8 cellular contexts compared by ENCODE assay signal in the genomic region with DNA sequence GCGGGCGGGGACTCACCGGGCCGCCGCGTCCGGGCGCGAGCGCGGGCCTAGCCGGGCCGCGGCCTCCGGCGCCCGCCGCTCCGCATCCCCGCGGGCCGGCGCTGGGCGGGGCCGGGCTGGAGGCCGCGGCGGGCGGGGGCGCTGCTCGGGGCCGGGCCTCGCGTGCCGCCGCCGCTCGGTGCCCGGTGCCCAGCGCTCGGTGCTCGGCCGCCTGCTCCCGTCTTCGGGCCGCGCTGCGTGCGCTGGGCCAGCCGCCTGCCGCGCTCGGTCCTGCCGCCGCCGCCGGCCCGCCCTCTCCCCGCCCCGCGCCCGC. TPM values are rescaled to one million over a fixed set of nuclear protein-coding genes. Genes with fewer than 3 reads are reported as not detected.
A peak's percentile ranks its signal among the peaks of the same experiment; 100 is the strongest.
DNase-seq lines count a peak whose midpoint lies in the region; ATAC-seq, FAIRE-seq and TF ChIP-seq lines count a peak whose summit lies in the region.

A gene (minus strand): TSS at position 281 of the 313 bp plus-strand sequence. CDS start 3,105 bp downstream, outside the sequence.

- no peak for TF ChIP-seq CTCF in A549 (IDR thresholded peaks at IDR 0.05)
- no peak for TF ChIP-seq CTCF in H9 (conservative IDR thresholded peaks at IDR 0.05)
- TF ChIP-seq CTCF in activated B cell treated with CpG ODN at 0.5 μM for 24 hours (IDR thresholded peaks at IDR 0.05): no peak
- no peak for TF ChIP-seq CTCF in prostate gland (IDR thresholded peaks at IDR 0.05)

- peak within 1 kb of the TSS; percentile 75 to 89 for H3K4me3 Mint-ChIP-seq in H9
- H3K4me3 Mint-ChIP-seq in activated B cell treated with CpG ODN at 0.5 μM for 24 hours: peak within 1 kb of the TSS; percentile 83

- ATAC-seq in A549 (peak in 1 of 2 experiments; percentile 12; a peak in 3 of 6 replicates), activated B cell treated with CpG ODN at 0.5 μM for 24 hours (ENCODE audit: low read depth) (peak; percentile 26), Right ventricle myocardium inferior (no peak)

- no CpG with 5 or more reads among the region's 62 CpGs for WGBS in A549 (ENCODE audit: missing lambda C conversion rate)
- WGBS in H9 (ENCODE audit: extremely low coverage, insufficient read length, low lambda C conversion rate): no CpG with 5 or more reads among the region's 62 CpGs
- no CpG with 5 or more reads among the region's 62 CpGs for WGBS in prostate gland

- H2BK15ac ChIP-seq in H9 (ENCODE audit: low read depth, low read length): no peak within 1 kb of the TSS

- H3T11ph ChIP-seq in H9 (ENCODE audit: low read length): no peak within 1 kb of the TSS

- no peak within 1 kb of the TSS for H2BK12ac ChIP-seq in H9 (ENCODE audit: insufficient read length, low read depth, low read length)

- H3K56ac ChIP-seq in H9 (ENCODE audit: insufficient read length, low read depth, low read length): no peak within 1 kb of the TSS

- H3K36me3 Mint-ChIP-seq in H9 (ENCODE audit: insufficient read depth in 1 of 3, low read depth in 3 of 3) (peaks cover 6 to 11% (median 10%) of the 10 kb centered on the region in 3 experiments; a peak in 6 of 7 replicates), activated B cell treated with CpG ODN at 0.5 μM for 24 hours (ENCODE audit: low read depth) (peaks cover 8% of the 10 kb centered on the region)

- no peak within 1 kb of the TSS for H3K4ac ChIP-seq in H9 (ENCODE audit: low read depth, low read length)

- peaks cover 14% of the 10 kb centered on the region for H3K23me2 ChIP-seq in H9 (ENCODE audit: insufficient read length, low read depth, low read length, poor library complexity, severe bottlenecking)

- H2BK5ac ChIP-seq in H9 (ENCODE audit: insufficient read length, low read length): no peak within 1 kb of the TSS

- TF ChIP-seq RAD21 in A549 (conservative IDR thresholded peaks at IDR 0.05 in 1 of 2, IDR thresholded peaks at IDR 0.05 in 1 of 2): no peak

- H2BK20ac ChIP-seq in H9 (ENCODE audit: low read depth, low read length, poor library complexity, severe bottlenecking): no peak within 1 kb of the TSS

- H3K36me3 ChIP-seq in prostate gland: no peaks in the 10 kb centered on the region

- peak within 1 kb of the TSS; percentile 95 to 98 for H3K27ac ChIP-seq in A549
- H3K27ac ChIP-seq in H9 (ENCODE audit: insufficient read length, low read depth, low read length): no peak within 1 kb of the TSS
- peak within 1 kb of the TSS; percentile 89 to 99 for H3K27ac ChIP-seq in prostate gland

- H3K27ac Mint-ChIP-seq in H9 (no peak within 1 kb of the TSS; a peak in 1 of 7 replicates), activated B cell treated with CpG ODN at 0.5 μM for 24 hours (peak within 1 kb of the TSS; percentile 77)

- H3K9me3 Mint-ChIP-seq in H9 (no peaks in the 10 kb centered on the region; a peak in 1 of 5 replicates), activated B cell treated with CpG ODN at 0.5 μM for 24 hours (no peaks in the 10 kb centered on the region)

- H3K14ac ChIP-seq in H9 (ENCODE audit: insufficient read depth, low read length): no peak within 1 kb of the TSS; the same call in 1 of the 2 replicates

- H3K4me3 ChIP-seq in A549 (peak within 1 kb of the TSS; percentile 94), prostate gland (peak within 1 kb of the TSS; percentile 77 to 86)

- no peak within 1 kb of the TSS for H4K8ac ChIP-seq in H9 (replicated peaks; ENCODE audit: insufficient read length, low read depth, low read length)

- no peak within 1 kb of the TSS for H4K5ac ChIP-seq in H9 (ENCODE audit: insufficient read length, low read depth, low read length)

- no peak within 1 kb of the TSS for H2AFZ ChIP-seq in H9 (ENCODE audit: low read length)

- H3K79me1 ChIP-seq in H9 (ENCODE audit: insufficient read depth, low read depth, low read length, poor library complexity, severe bottlenecking): peaks cover 3% of the 10 kb centered on the region

- H3K27me3 Mint-ChIP-seq in H9 (ENCODE audit: low read depth) (peaks cover 43% of the 10 kb centered on the region), activated B cell treated with CpG ODN at 0.5 μM for 24 hours (no peaks in the 10 kb centered on the region)

- no peak for DNase-seq in A549 (ENCODE audit: low read depth in 1 of 2, low spot score in 1 of 2)
- DNase-seq in H9: no peak
- DNase-seq in activated B cell treated with CpG ODN at 0.5 μM for 24 hours: no peak
- DNase-seq in Right ventricle myocardium inferior (ENCODE audit: missing footprints): no peak
- no peak for DNase-seq in prostate gland (ENCODE audit: low spot score)
- no peak for DNase-seq in NCI-H510A treated with DMSO at 0.1 percent for 48 hours (lab: John Stamatoyannopoulos, UW)
- DNase-seq in SW480 (ENCODE audit: low spot score): no peak
- no peak for DNase-seq in NCI-H524 (lab: John Stamatoyannopoulos, UW)

- POLR2A ChIA-PET in A549 (lab: Yijun Ruan, JAX): interaction anchor here (0.5 kb wide), 1 partner anchor 604 kb away, joined by 6 read pairs; no protein-coding TSS in a partner anchor
- POLR2A ChIA-PET in activated B cell treated with CpG ODN at 0.5 μM for 24 hours (lab: Charles Lee): no interaction called here

- CTCF ChIA-PET in A549 (lab: Yijun Ruan, JAX) (interaction anchor here (0.9 to 2.1 kb wide), 4 partner anchors 25 to 71 kb away, joined by 3 to 10 read pairs (median 6); no protein-coding TSS in a partner anchor), activated B cell treated with CpG ODN at 0.5 μM for 24 hours (lab: Charles Lee) (no interaction called here)

- H3K4me2 ChIP-seq in A549 (peak within 1 kb of the TSS; percentile 89), H9 (ENCODE audit: insufficient read depth, insufficient read length, low read length) (peak within 1 kb of the TSS; percentile 58)

- H3K27me3 ChIP-seq in H9 (ENCODE audit: insufficient read depth, low read length) (peaks cover 6% of the 10 kb centered on the region; the same call in 1 of the 2 replicates), prostate gland (replicated peaks; ENCODE audit: insufficient read depth) (no peaks in the 10 kb centered on the region)

- H3K18ac ChIP-seq in H9 (ENCODE audit: insufficient read length, low read depth, low read length): no peak within 1 kb of the TSS

- H4K91ac ChIP-seq in H9 (ENCODE audit: insufficient read length, low read depth, low read length): no peak within 1 kb of the TSS

- FAIRE-seq in A549 (lab: Jason Lieb, UNC): no peak

- TF ChIP-seq POLR2A in A549 (IDR thresholded peaks at IDR 0.05; ENCODE audit: low read length) (no peak), prostate gland (IDR thresholded peaks at IDR 0.05) (no peak)

- no peak within 1 kb of the TSS for H3K23ac ChIP-seq in H9 (ENCODE audit: insufficient read length, low read depth, low read length)

- H2BK120ac ChIP-seq in H9 (ENCODE audit: low read depth, low read length, poor library complexity, severe bottlenecking): no peak within 1 kb of the TSS

- H2AK5ac ChIP-seq in H9 (ENCODE audit: insufficient read length, low read length): no peak within 1 kb of the TSS

- no peak for TF ChIP-seq EP300 in A549 (IDR thresholded peaks at IDR 0.05)

- intact Hi-C loops in activated B cell treated with CpG ODN at 0.5 μM for 24 hours (cut with micrococcal nuclease) (no loop called here), Right ventricle myocardium inferior (cut with DNase I) (loop anchor here (5.0 kb wide), 1 partner anchor 43 kb away; a partner anchor contains a TSS), prostate gland (cut with DNase I) (no loop called here)

- H3K79me2 ChIP-seq in H9 (ENCODE audit: insufficient read depth, low read length): no peaks in the 10 kb centered on the region; the same call in 1 of the 2 replicates

- H3K4me1 Mint-ChIP-seq in H9 (peaks cover 36 to 60% of the 10 kb centered on the region in 2 experiments), activated B cell treated with CpG ODN at 0.5 μM for 24 hours (peaks cover 54% of the 10 kb centered on the region)

- peaks cover 46% of the 10 kb centered on the region for H3K4me1 ChIP-seq in A549
- H3K4me1 ChIP-seq in H9 (ENCODE audit: insufficient read depth, low read length): peaks cover 6% of the 10 kb centered on the region; the same call in 1 of the 2 replicates
- peaks cover 38% of the 10 kb centered on the region for H3K4me1 ChIP-seq in prostate gland (replicated peaks)

- H4K20me1 ChIP-seq in H9 (ENCODE audit: control insufficient read depth, insufficient read depth, insufficient read length): no peaks in the 10 kb centered on the region

- no peaks in the 10 kb centered on the region for H3K9me3 ChIP-seq in A549
- no peaks in the 10 kb centered on the region for H3K9me3 ChIP-seq in H9 (ENCODE audit: control insufficient read depth, low read depth, low read length)
- no peaks in the 10 kb centered on the region for H3K9me3 ChIP-seq in prostate gland

- peak within 1 kb of the TSS; percentile 5 for H3K9ac ChIP-seq in H9 (ENCODE audit: extremely low read depth, insufficient read length, low read length)

TF ChIP-seq in A549, 52 proteins besides CTCF, POLR2A, EP300 and RAD21:
- no peak for TF ChIP-seq CBX8 (IDR thresholded peaks at IDR 0.05)
- no peak for TF ChIP-seq EHMT2 (IDR thresholded peaks at IDR 0.05; ENCODE audit: low read depth)
- no peak for TF ChIP-seq EHF (CRISPR knock-in tag; IDR thresholded peaks at IDR 0.05)
- no peak for TF ChIP-seq NPAS2 (CRISPR knock-in tag; IDR thresholded peaks at IDR 0.05; ENCODE audit: borderline replicate concordance)
- TF ChIP-seq CEBPB (IDR thresholded peaks at IDR 0.05): no peak
- TF ChIP-seq, protein P1, sequence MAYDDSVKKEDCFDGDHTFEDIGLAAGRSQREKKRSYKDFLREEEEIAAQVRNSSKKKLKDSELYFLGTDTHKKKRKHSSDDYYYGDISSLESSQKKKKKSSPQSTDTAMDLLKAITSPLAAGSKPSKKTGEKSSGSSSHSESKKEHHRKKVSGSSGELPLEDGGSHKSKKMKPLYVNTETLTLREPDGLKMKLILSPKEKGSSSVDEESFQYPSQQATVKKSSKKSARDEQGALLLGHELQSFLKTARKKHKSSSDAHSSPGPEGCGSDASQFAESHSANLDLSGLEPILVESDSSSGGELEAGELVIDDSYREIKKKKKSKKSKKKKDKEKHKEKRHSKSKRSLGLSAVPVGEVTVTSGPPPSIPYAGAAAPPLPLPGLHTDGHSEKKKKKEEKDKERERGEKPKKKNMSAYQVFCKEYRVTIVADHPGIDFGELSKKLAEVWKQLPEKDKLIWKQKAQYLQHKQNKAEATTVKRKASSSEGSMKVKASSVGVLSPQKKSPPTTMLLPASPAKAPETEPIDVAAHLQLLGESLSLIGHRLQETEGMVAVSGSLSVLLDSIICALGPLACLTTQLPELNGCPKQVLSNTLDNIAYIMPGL (CRISPR knock-in tag; IDR thresholded peaks at IDR 0.05; ENCODE audit: borderline replicate concordance): no peak

RNA-seq across cellular contexts. Expression of the gene that starts here (rescaled TPM):
- polyA plus RNA-seq in A549 (2011; rRNA removed) (66.0 and 70.2 TPM in 2 replicates), A549 (2017; fragmentation: RNase III; extraction: RNeasy Plus Mini Kit Qiagen cat#74134 plus additional on column Dnase treatment) (87.1 to 93.8 TPM (median 93.0 TPM) in 3 replicates)
- 164 and 170 TPM in 2 replicates for polyA plus RNA-seq in A549 (2012; cell fraction: cytosol; rRNA removed)
- 315 and 328 TPM in 2 replicates for polyA plus RNA-seq in A549 (2012; cell fraction: nucleus; rRNA removed)
- 138 and 139 TPM in 2 replicates for polyA minus RNA-seq in A549 (2011; rRNA and poly(A)+ RNA removed)
- total RNA-seq in H9 (2021) (95.1 and 101 TPM in 2 replicates), activated B cell treated with CpG ODN at 0.5 μM for 24 hours (72.8 and 80.8 TPM in 2 replicates), Right ventricle myocardium inferior (134 TPM), prostate gland (100 to 1,000 TPM; 154 to 200 TPM)
